Comparison of ENCODE assay signal across 1 cellular context in the genomic region with DNA sequence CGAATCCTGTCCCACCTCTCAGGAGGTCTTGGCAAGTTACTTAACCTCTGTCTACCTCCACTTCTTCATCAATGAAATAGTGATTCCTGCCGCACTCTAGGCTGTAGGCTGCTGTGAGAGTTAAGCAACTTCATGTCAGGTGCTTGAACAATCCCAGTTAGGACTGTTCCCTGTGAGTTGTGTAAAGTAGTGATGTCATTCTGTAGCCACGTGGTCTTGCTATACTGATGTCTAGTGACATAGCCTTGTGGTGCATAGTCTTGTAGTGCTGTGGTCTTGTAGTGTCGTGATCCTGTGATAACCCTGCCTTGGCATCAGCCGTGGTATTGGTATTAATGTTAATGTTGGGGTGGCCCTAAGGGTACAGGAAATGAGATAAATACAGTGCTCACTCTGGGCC.
TF ChIP-seq lines count a peak whose summit lies in the region.

No MANE protein-coding gene starts in this region.

TF ChIP-seq in GM12878, 131 proteins besides CTCF, POLR2A, EP300 and RAD21:
- TF ChIP-seq, protein P1, sequence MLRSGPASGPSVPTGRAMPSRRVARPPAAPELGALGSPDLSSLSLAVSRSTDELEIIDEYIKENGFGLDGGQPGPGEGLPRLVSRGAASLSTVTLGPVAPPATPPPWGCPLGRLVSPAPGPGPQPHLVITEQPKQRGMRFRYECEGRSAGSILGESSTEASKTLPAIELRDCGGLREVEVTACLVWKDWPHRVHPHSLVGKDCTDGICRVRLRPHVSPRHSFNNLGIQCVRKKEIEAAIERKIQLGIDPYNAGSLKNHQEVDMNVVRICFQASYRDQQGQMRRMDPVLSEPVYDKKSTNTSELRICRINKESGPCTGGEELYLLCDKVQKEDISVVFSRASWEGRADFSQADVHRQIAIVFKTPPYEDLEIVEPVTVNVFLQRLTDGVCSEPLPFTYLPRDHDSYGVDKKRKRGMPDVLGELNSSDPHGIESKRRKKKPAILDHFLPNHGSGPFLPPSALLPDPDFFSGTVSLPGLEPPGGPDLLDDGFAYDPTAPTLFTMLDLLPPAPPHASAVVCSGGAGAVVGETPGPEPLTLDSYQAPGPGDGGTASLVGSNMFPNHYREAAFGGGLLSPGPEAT (IDR thresholded peaks at IDR 0.05; ENCODE audit: low read depth): no peak
- TF ChIP-seq ATF7 (IDR thresholded peaks at IDR 0.05; ENCODE audit: low read depth) (peak; percentile 64; the same call in 1 of the 2 replicates), ETV6 (conservative IDR thresholded peaks at IDR 0.05 in 1 of 2, IDR thresholded peaks at IDR 0.05 in 1 of 2; ENCODE audit: borderline replicate concordance in 1 of 2, low read depth in 1 of 2) (no peak), BRCA1 (IDR thresholded peaks at IDR 0.05; ENCODE audit: low read depth, low read length) (no peak), ZNF274 (IDR thresholded peaks at IDR 0.05; ENCODE audit: insufficient read depth, insufficient read length) (no peak), TCF3 (IDR thresholded peaks at IDR 0.05; ENCODE audit: borderline replicate concordance, insufficient read depth, low read depth, low read length) (no peak)
- TF ChIP-seq, protein P2, sequence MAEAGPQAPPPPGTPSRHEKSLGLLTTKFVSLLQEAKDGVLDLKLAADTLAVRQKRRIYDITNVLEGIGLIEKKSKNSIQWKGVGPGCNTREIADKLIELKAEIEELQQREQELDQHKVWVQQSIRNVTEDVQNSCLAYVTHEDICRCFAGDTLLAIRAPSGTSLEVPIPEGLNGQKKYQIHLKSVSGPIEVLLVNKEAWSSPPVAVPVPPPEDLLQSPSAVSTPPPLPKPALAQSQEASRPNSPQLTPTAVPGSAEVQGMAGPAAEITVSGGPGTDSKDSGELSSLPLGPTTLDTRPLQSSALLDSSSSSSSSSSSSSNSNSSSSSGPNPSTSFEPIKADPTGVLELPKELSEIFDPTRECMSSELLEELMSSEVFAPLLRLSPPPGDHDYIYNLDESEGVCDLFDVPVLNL (IDR thresholded peaks at IDR 0.05; ENCODE audit: low read depth, low read length): no peak
